31 cellular contexts compared by ENCODE assay signal in genomic region chr10:61500460-61500859, GRCh38. TPM values are rescaled to one million over a fixed set of nuclear protein-coding genes. Genes with fewer than 3 reads are reported as not detected.
"Had no signal": no experiment of that assay in that cellular context is flagged by ENCODE, and none has a peak within 500 bp of the region (broad histone marks: within the 10 kb centered on the region; RNA-seq: fewer than 3 reads in every experiment).

No MANE protein-coding gene starts in this region.

- DNase-seq: activated B cell treated with CpG ODN at 0.5 μM for 24 hours; activated CD4-positive, alpha-beta memory T cell treated with anti-CD3 and anti-CD28 coated beads for 36 hours; activated CD4-positive, alpha-beta T cell treated with anti-CD3 and anti-CD28 coated beads for 4 hours; activated CD4-positive, alpha-beta T cell treated with anti-CD3 and anti-CD28 coated beads, Interleukin-2, amount 10 ng/mL, durations not matched to agents 24 days and 14 days; activated CD4-positive, alpha-beta T cell treated with anti-CD3 and anti-CD28 coated beads, Interleukin-2, amount 50 U/mL, for 1 hour; activated CD4-positive, alpha-beta T cell treated with anti-CD3 and anti-CD28 coated beads, Interleukin-2, amount 50 U/mL, for 4 hours; activated CD4-positive, CD25-positive, alpha-beta regulatory T cell treated with anti-CD3 and anti-CD28 coated beads, Interleukin-2, amount 50 U/mL, for 72 hours; activated CD8-positive, alpha-beta memory T cell treated with anti-CD3 and anti-CD28 coated beads, Interleukin-2, amount 50 U/mL, for 4 hours; activated CD8-positive, alpha-beta T cell treated with anti-CD3 and anti-CD28 coated beads for 36 hours; activated effector memory CD4-positive, alpha-beta T cell treated with Interleukin-2 at 50 U/mL for 16 hours; activated gamma-delta T cell; activated naive CD4-positive, alpha-beta T cell treated with anti-CD3 and anti-CD28 coated beads, Interleukin-2, amount 10 ng/mL, durations not matched to agents 7 days and 5 days; activated naive CD4-positive, alpha-beta T cell treated with Interleukin-2 at 50 U/mL for 16 hours; activated naive CD8-positive, alpha-beta T cell treated with anti-CD3 and anti-CD28 coated beads, Interleukin-2, amount 10 ng/mL, durations not matched to agents 7 days and 5 days; activated naive CD8-positive, alpha-beta T cell treated with anti-CD3 and anti-CD28 coated beads, Interleukin-2, amount 50 U/mL, for 24 hours; activated T-cell treated with anti-CD3 and anti-CD28 coated beads for 4 hours; activated T-cell treated with anti-CD3 and anti-CD28 coated beads, Interleukin-2, amount 50 U/mL, for 1 hour; activated T-cell treated with anti-CD3 and anti-CD28 coated beads, Interleukin-2, amount 50 U/mL, for 4 hours; amygdala; anterior cingulate cortex; caudate nucleus; cerebellar nuclear complex; T-helper 2 cell; T-helper 9 cell had no signal

- H3K36me3 ChIP-seq: ascending aorta, cardiac muscle cell had no signal

- H3K27ac ChIP-seq: ascending aorta, cardiac muscle cell, VCaP had no signal

- H3K27me3 ChIP-seq: ascending aorta, cardiac muscle cell had no signal

- FAIRE-seq: bronchial epithelial cell, TTC549 had no signal

- ATAC-seq: activated CD8-positive, alpha-beta T cell treated with anti-CD3 and anti-CD28 coated beads for 36 hours; activated naive CD8-positive, alpha-beta T cell treated with anti-CD3 and anti-CD28 coated beads, Interleukin-2, amount 50 U/mL, for 24 hours; activated T-cell treated with anti-CD3 and anti-CD28 coated beads, Interleukin-2, amount 50 U/mL, for 4 hours had no signal

- H3K4me3 ChIP-seq: ascending aorta, cardiac muscle cell had no signal

- H3K4me1 ChIP-seq: ascending aorta had no signal

- H3K9me3 ChIP-seq: ascending aorta had no signal

RNA-seq across cellular contexts. Expression of gene TMEM26, which starts 47.3 kb away (rescaled TPM):
- total RNA-seq: activated B cell treated with CpG ODN at 0.5 μM for 24 hours; activated CD4-positive, alpha-beta memory T cell treated with anti-CD3 and anti-CD28 coated beads for 36 hours; activated CD4-positive, alpha-beta T cell treated with anti-CD3 and anti-CD28 coated beads, Interleukin-2, amount 10 ng/mL, durations not matched to agents 24 days and 14 days; activated CD8-positive, alpha-beta memory T cell treated with anti-CD3 and anti-CD28 coated beads for 36 hours; activated CD8-positive, alpha-beta T cell treated with anti-CD3 and anti-CD28 coated beads for 36 hours; activated naive CD8-positive, alpha-beta T cell treated with anti-CD3 and anti-CD28 coated beads, Interleukin-2, amount 10 ng/mL, durations not matched to agents 7 days and 5 days; activated T-cell treated with anti-CD3 and anti-CD28 coated beads, Interleukin-2, amount 50 U/mL, for 4 hours; activated T-helper 2 cell treated with anti-CD3 and anti-CD28 coated beads, Interferon-gamma antibody, Interleukin-2, Interleukin-4, amounts not matched to agents 10 μg/mL and 5 μg/mL and 100 μg/mL, durations not matched to agents 14 hours and 24 hours and 36 hours; ascending aorta had no signal
